Comparison of ENCODE assay signal across 1 cellular context in the genomic region with DNA sequence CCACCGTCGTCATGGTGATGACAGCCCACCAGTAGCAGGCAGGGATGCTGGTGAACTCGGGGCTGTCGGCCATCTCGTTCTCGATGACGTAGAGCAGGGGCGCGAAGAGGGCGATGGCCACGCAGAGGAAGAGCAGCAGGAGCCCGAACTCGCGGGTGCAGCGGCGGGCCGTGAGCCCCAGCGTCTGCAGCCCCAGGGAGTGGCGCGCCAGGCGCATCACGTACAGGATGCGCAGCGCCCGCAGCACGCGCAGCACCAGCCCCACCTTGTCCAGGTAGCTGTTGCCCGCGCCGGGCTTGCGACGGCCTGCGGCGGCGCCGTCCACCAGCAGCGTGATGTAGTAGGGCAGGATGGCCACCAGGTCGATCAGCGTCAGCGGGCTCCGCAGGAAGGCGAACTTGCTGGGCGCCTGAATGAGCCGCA.
TF ChIP-seq lines count a peak whose summit lies in the region.

No MANE protein-coding gene starts in this region.

TF ChIP-seq in HepG2, 621 proteins besides CTCF, POLR2A, EP300 and RAD21:
- TF ChIP-seq ZNF768 (CRISPR knock-in tag; IDR thresholded peaks at IDR 0.05) (peak; percentile 10; the same call in 1 of the 2 replicates), THAP11 (CRISPR knock-in tag; IDR thresholded peaks at IDR 0.05) (no peak)
